In the genomic region with DNA sequence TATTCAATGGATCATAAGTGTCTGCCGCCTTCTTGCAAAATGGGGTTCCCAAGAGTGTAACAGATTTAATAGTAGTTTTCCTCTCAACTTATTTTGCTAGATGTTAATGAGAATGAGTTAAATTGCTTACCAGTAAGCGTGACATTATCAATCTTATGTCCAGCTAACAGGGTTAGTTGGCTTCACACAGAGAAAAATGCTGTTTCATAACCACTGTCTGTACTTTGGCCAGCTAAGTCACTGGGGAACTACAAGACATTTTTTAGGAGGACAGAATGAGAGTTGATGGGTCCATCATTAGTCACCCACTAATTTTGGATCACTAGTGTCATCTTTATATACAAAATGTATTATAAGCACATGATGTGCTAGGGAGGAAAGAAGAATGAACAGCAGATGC, we compare ENCODE assay signal across 8 cellular contexts. TPM values are rescaled to one million over a fixed set of nuclear protein-coding genes. Genes with fewer than 3 reads are reported as not detected.
DNase-seq lines count a peak whose midpoint lies in the region; ATAC-seq, FAIRE-seq and TF ChIP-seq lines count a peak whose summit lies in the region.
"Had no signal": no experiment of that assay in that cellular context is flagged by ENCODE, and none has a peak within 500 bp of the region (broad histone marks: within the 10 kb centered on the region; RNA-seq: fewer than 3 reads in every experiment).

No MANE protein-coding gene starts in this region.

- H3K36me3 ChIP-seq in adrenal gland (replicated peaks in 1 of 2) (peaks cover 0 to 2% of the 10 kb centered on the region in 2 donors), thoracic aorta (no peaks in the 10 kb centered on the region)

- TF ChIP-seq CTCF in HFF-Myc (IDR thresholded peaks at IDR 0.05; ENCODE audit: low read depth, low read length, missing control alignments) (no peak), adrenal gland (IDR thresholded peaks at IDR 0.05) (no peak), thoracic aorta (IDR thresholded peaks at IDR 0.05) (no peak), endothelial cell (IDR thresholded peaks at IDR 0.05; ENCODE audit: unreplicated experiment) (no peak)

- H3K27ac Mint-ChIP-seq in endothelial cell (ENCODE audit: unreplicated experiment) = no peak overlapping the region

- WGBS in adrenal gland, 4 donors = 29 to 44% (median 42%) methylated on average over 2 of the region's 2 CpGs

- DNase-seq in HFF-Myc (ENCODE audit: extremely low read depth, low read depth) = no peak
- DNase-seq in adrenal gland = no peak
- DNase-seq in thoracic aorta (ENCODE audit: low spot score) = no peak
- no peak for DNase-seq in ureter (ENCODE audit: low spot score)
- DNase-seq in NCI-H1417 treated with DMSO at 0.1 percent for 48 hours (lab: John Stamatoyannopoulos, UW) = no peak
- DNase-seq in endothelial cell (ENCODE audit: low spot score) = no peak
- DNase-seq: activated naive CD4-positive, alpha-beta T cell had no signal

- no peak for ATAC-seq in thoracic aorta (ENCODE audit: insufficient number of reproducible peaks, low FRiP score, low read depth)

- H3K4me3 ChIP-seq in HFF-Myc (replicated peaks; ENCODE audit: low read depth, low read length) (peak overlapping the region; percentile 94), adrenal gland (peak overlapping the region in 2 of 4 donors; percentile 62 to 91), thoracic aorta (peak overlapping the region; percentile 89)

- H3K4me3 Mint-ChIP-seq in endothelial cell (ENCODE audit: unreplicated experiment) = no peak overlapping the region

- no peaks in the 10 kb centered on the region for H3K36me3 Mint-ChIP-seq in endothelial cell (ENCODE audit: low read depth, unreplicated experiment)

- peak in 1 of 2 donors; percentile 39 for TF ChIP-seq POLR2A in adrenal gland (IDR thresholded peaks at IDR 0.05)

- H3K9me3 ChIP-seq in adrenal gland (replicated peaks in 1 of 3) (no peaks in the 10 kb centered on the region), thoracic aorta (no peaks in the 10 kb centered on the region)

- peak overlapping the region; percentile 90 to 99 (median 93) for H3K27ac ChIP-seq in adrenal gland
- peak overlapping the region; percentile 96 to 97 for H3K27ac ChIP-seq in thoracic aorta

- peaks cover under 1% of the 10 kb centered on the region for H3K4me1 Mint-ChIP-seq in endothelial cell (ENCODE audit: unreplicated experiment)

- no peaks in the 10 kb centered on the region for H3K27me3 ChIP-seq in adrenal gland
- no peaks in the 10 kb centered on the region for H3K27me3 ChIP-seq in thoracic aorta (replicated peaks; ENCODE audit: insufficient read depth)

- intact Hi-C loops in adrenal gland (cut with DNase I) = no loop called here

- no peaks in the 10 kb centered on the region for H3K9me3 Mint-ChIP-seq in endothelial cell (ENCODE audit: unreplicated experiment)

- H3K27me3 Mint-ChIP-seq in endothelial cell (ENCODE audit: unreplicated experiment) = peaks cover under 1% of the 10 kb centered on the region

- peak; percentile 38 for FAIRE-seq in islet of Langerhans (lab: Jason Lieb, UNC)

- H3K4me1 ChIP-seq in adrenal gland (replicated peaks in 1 of 2) = peaks cover 12 to 31% of the 10 kb centered on the region in 2 donors
- peaks cover 11 to 45% of the 10 kb centered on the region in 2 donors for H3K4me1 ChIP-seq in thoracic aorta (ENCODE audit: control insufficient read depth in 1 of 2, low read depth in 2 of 2)

RNA-seq across cellular contexts. Expression of a gene that starts 1.4 kb away (rescaled TPM):
- 10 to 100 TPM; 16.5 to 46.2 (median 28.3) TPM for total RNA-seq in adrenal gland
- 10 to 100 TPM; 10.9 to 31.4 (median 11.1) TPM for polyA plus RNA-seq in adrenal gland
- 10 to 100 TPM; 22.5 to 46.2 TPM for total RNA-seq in thoracic aorta
- total RNA-seq in ureter = 18.3 TPM
- 10.7 TPM for total RNA-seq in endothelial cell (ENCODE audit: unreplicated experiment)

RNA-seq across cellular contexts. Expression of a gene that starts 14.5 kb away (rescaled TPM):
- total RNA-seq in adrenal gland (1 to 10 TPM in 7 of 8 donors, under 1 TPM in 1; 0.55 to 8.3 (median 2.8) TPM), thoracic aorta (1 to 10 TPM; 1.8 to 2.4 TPM), ureter (23.1 TPM), endothelial cell (ENCODE audit: unreplicated experiment) (6.7 TPM)
- polyA plus RNA-seq in adrenal gland = 1 to 10 TPM in 1 of 3 donors, under 1 TPM in 2; 0.91 to 3.4 (median 0.95) TPM

RNA-seq across cellular contexts. Expression of a gene that starts 18.7 kb away (rescaled TPM):
- 10 to 100 TPM in 6 of 8 donors, 1 to 10 TPM in 2; 7.9 to 17.1 (median 11.3) TPM for total RNA-seq in adrenal gland
- polyA plus RNA-seq in adrenal gland = 10 to 100 TPM in 1 of 3 donors, 1 to 10 TPM in 2; 2.2 to 12.1 (median 3.9) TPM
- 1 to 10 TPM; 4.5 to 5.0 TPM for total RNA-seq in thoracic aorta
- 11.4 TPM for total RNA-seq in ureter
- 7.7 TPM for total RNA-seq in endothelial cell (ENCODE audit: unreplicated experiment)
